ENCODE assay signal across 15 cellular contexts in genomic region chr20:19922716-19923115, GRCh38.
DNase-seq lines count a peak whose midpoint lies in the region; ATAC-seq and TF ChIP-seq lines count a peak whose summit lies in the region.
"Had no signal": no experiment of that assay in that cellular context is flagged by ENCODE, and none has a peak within 500 bp of the region (broad histone marks: within the 10 kb centered on the region; RNA-seq: fewer than 3 reads in every experiment).

No MANE protein-coding gene starts in this region.

- H3K27ac ChIP-seq in right cardiac atrium (ENCODE audit: low read length) = peak overlapping the region; percentile 23
- H3K27ac ChIP-seq in right atrium auricular region = no peak overlapping the region
- H3K27ac ChIP-seq in ovary = no peak overlapping the region
- H3K27ac ChIP-seq: SJCRH30 had no signal

- H3K27ac Mint-ChIP-seq in glutamatergic neuron (ENCODE audit: unreplicated experiment) = peak overlapping the region; percentile 69
- H3K27ac Mint-ChIP-seq in activated CD8-positive, alpha-beta T cell treated with anti-CD3 and anti-CD28 coated beads, Interleukin-2, amount 10 ng/mL, durations not matched to agents 7 days and 5 days = no peak overlapping the region

- no peak for TF ChIP-seq POLR2A in ovary (IDR thresholded peaks at IDR 0.05)

- H3K9me3 ChIP-seq in right cardiac atrium (ENCODE audit: control insufficient read depth, low read length) (no peaks in the 10 kb centered on the region), right atrium auricular region (no peaks in the 10 kb centered on the region), ovary (no peaks in the 10 kb centered on the region)
- H3K9me3 ChIP-seq: SJCRH30 had no signal

- H3K4me1 ChIP-seq in right cardiac atrium (ENCODE audit: control insufficient read depth, insufficient read depth, low read length) (peaks cover 9% of the 10 kb centered on the region), right atrium auricular region (peaks cover 0 to 60% of the 10 kb centered on the region in 2 donors), ovary (ENCODE audit: insufficient read depth) (peaks cover 14% of the 10 kb centered on the region)
- H3K4me1 ChIP-seq: SJCRH30 had no signal

- H3K27me3 ChIP-seq in right cardiac atrium (ENCODE audit: control insufficient read depth, insufficient read depth) (no peaks in the 10 kb centered on the region), right atrium auricular region (no peaks in the 10 kb centered on the region), ovary (no peaks in the 10 kb centered on the region)
- H3K27me3 ChIP-seq: SJCRH30 had no signal

- CTCF ChIA-PET in activated CD8-positive, alpha-beta T cell treated with anti-CD3 and anti-CD28 coated beads, Interleukin-2, amount 10 ng/mL, durations not matched to agents 7 days and 5 days (lab: Charles Lee) = no interaction called here

- intact Hi-C loops in right cardiac atrium (cut with DNase I) = no loop called here
- intact Hi-C loops in ovary (cut with DNase I) = no loop called here

- 59% methylated on average over 7 of the region's 7 CpGs for WGBS in right cardiac atrium
- 24 to 45% (median 30%) methylated on average over 7 of the region's 7 CpGs for WGBS in ovary, 3 donors

- TF ChIP-seq CTCF in right atrium auricular region (IDR thresholded peaks at IDR 0.05) = no peak
- no peak for TF ChIP-seq CTCF in glutamatergic neuron (IDR thresholded peaks at IDR 0.05; ENCODE audit: partially characterized antibody, unreplicated experiment)
- no peak for TF ChIP-seq CTCF in ovary (IDR thresholded peaks at IDR 0.05)

- no peak for TF ChIP-seq EP300 in ovary (IDR thresholded peaks at IDR 0.05)

- H3K9me3 Mint-ChIP-seq in glutamatergic neuron (ENCODE audit: unreplicated experiment) = peaks cover 13% of the 10 kb centered on the region
- H3K9me3 Mint-ChIP-seq in activated CD8-positive, alpha-beta T cell treated with anti-CD3 and anti-CD28 coated beads, Interleukin-2, amount 10 ng/mL, durations not matched to agents 7 days and 5 days (ENCODE audit: insufficient read depth) = no peaks in the 10 kb centered on the region

- H3K36me3 Mint-ChIP-seq in glutamatergic neuron (ENCODE audit: unreplicated experiment) = no peaks in the 10 kb centered on the region
- H3K36me3 Mint-ChIP-seq in activated CD8-positive, alpha-beta T cell treated with anti-CD3 and anti-CD28 coated beads, Interleukin-2, amount 10 ng/mL, durations not matched to agents 7 days and 5 days (ENCODE audit: low read depth) = no peaks in the 10 kb centered on the region

- ATAC-seq in right cardiac atrium (peak; percentile 16 to 47), HG02588 (IDR thresholded peaks at IDR 0.05; ENCODE audit: unreplicated experiment) (no peak), GM21717 (IDR thresholded peaks at IDR 0.05; ENCODE audit: unreplicated experiment) (no peak), GM19023 (IDR thresholded peaks at IDR 0.05; ENCODE audit: unreplicated experiment) (no peak)
- no peak for ATAC-seq in activated CD8-positive, alpha-beta T cell treated with anti-CD3 and anti-CD28 coated beads, Interleukin-2, amount 10 ng/mL, durations not matched to agents 7 days and 5 days

- H3K4me1 Mint-ChIP-seq in glutamatergic neuron (ENCODE audit: low read depth, unreplicated experiment) = peaks cover 25% of the 10 kb centered on the region
- no peaks in the 10 kb centered on the region for H3K4me1 Mint-ChIP-seq in activated CD8-positive, alpha-beta T cell treated with anti-CD3 and anti-CD28 coated beads, Interleukin-2, amount 10 ng/mL, durations not matched to agents 7 days and 5 days (ENCODE audit: low read depth)

- POLR2A ChIA-PET in activated CD8-positive, alpha-beta T cell treated with anti-CD3 and anti-CD28 coated beads, Interleukin-2, amount 10 ng/mL, durations not matched to agents 7 days and 5 days (lab: Charles Lee) = no interaction called here

- H3K4me3 Mint-ChIP-seq in glutamatergic neuron (ENCODE audit: unreplicated experiment) = no peak overlapping the region
- H3K4me3 Mint-ChIP-seq in activated CD8-positive, alpha-beta T cell treated with anti-CD3 and anti-CD28 coated beads, Interleukin-2, amount 10 ng/mL, durations not matched to agents 7 days and 5 days = no peak overlapping the region

- H3K4me3 ChIP-seq in right cardiac atrium (ENCODE audit: low read length) (no peak overlapping the region), right atrium auricular region (no peak overlapping the region), ovary (no peak overlapping the region)
- H3K4me3 ChIP-seq: SJCRH30 had no signal

- DNase-seq in right cardiac atrium = peak in 1 of 3 donors; percentile 70
- DNase-seq in right atrium auricular region (ENCODE audit: low spot score) = no peak
- no peak for DNase-seq in glutamatergic neuron
- DNase-seq in ovary = peak; percentile 30 to 75 (median 60)
- DNase-seq in activated CD8-positive, alpha-beta T cell treated with anti-CD3 and anti-CD28 coated beads, Interleukin-2, amount 10 ng/mL, durations not matched to agents 7 days and 5 days = no peak
- DNase-seq: C1 segment of cervical spinal cord, HCEC 1CT, KBM-7, NCI-H1417 treated with DMSO at 0.1 percent for 48 hours, NCI-H1930, NCI-H526 treated with DMSO at 0.1 percent for 48 hours, SJCRH30 had no signal

- no peaks in the 10 kb centered on the region for H3K36me3 ChIP-seq in right atrium auricular region
- H3K36me3 ChIP-seq in ovary = no peaks in the 10 kb centered on the region
- H3K36me3 ChIP-seq: SJCRH30 had no signal

- H3K27me3 Mint-ChIP-seq in glutamatergic neuron (ENCODE audit: unreplicated experiment) = peaks cover 3% of the 10 kb centered on the region
- peaks cover 5% of the 10 kb centered on the region for H3K27me3 Mint-ChIP-seq in activated CD8-positive, alpha-beta T cell treated with anti-CD3 and anti-CD28 coated beads, Interleukin-2, amount 10 ng/mL, durations not matched to agents 7 days and 5 days (ENCODE audit: low read depth)

Comparison
In these comparisons a context has a peak if more than half of its experiments do, and no peak if none do; other contexts are left out.
1. ATAC-seq: peak in right cardiac atrium (2 of 2); none in HG02588 (single experiment), GM21717 (single experiment), activated CD8-positive, alpha-beta T cell treated with anti-CD3 and anti-CD28 coated beads, Interleukin-2, amount 10 ng/mL, durations not matched to agents 7 days and 5 days (single experiment) and GM19023 (single experiment).
2. DNase-seq: peak in ovary (5 of 5); none in right atrium auricular region (single experiment), glutamatergic neuron (single experiment) and activated CD8-positive, alpha-beta T cell treated with anti-CD3 and anti-CD28 coated beads, Interleukin-2, amount 10 ng/mL, durations not matched to agents 7 days and 5 days (single experiment).